In genomic region chr10:132942740-132943554, GRCh38 we compare ENCODE assay signal across 8 cellular contexts. TPM values are rescaled to one million over a fixed set of nuclear protein-coding genes. Genes with fewer than 3 reads are reported as not detected.
A peak's percentile ranks its signal among the peaks of the same experiment; 100 is the strongest.
DNase-seq lines count a peak whose midpoint lies in the region; ATAC-seq and TF ChIP-seq lines count a peak whose summit lies in the region.

No MANE protein-coding gene starts in this region.

- intact Hi-C loops in right lobe of liver (cut with DNase I) = no loop called here
- intact Hi-C loops in thyroid gland (cut with DNase I) = no loop called here

- WGBS in right lobe of liver (ENCODE audit: insufficient coverage, low coverage, low lambda C conversion rate, missing lambda C conversion rate) = 7% methylated on average over 23 of the region's 60 CpGs
- WGBS in thyroid gland, 2 donors = 3 to 9% methylated on average over 28 to 37 of the region's 60 CpGs

- peaks cover 17% of the 10 kb centered on the region for H3K27me3 Mint-ChIP-seq in chondrocyte (ENCODE audit: low read depth)

- H3K36me3 Mint-ChIP-seq in chondrocyte (ENCODE audit: low read depth) = no peaks in the 10 kb centered on the region

- H3K36me3 ChIP-seq in right lobe of liver (no peaks in the 10 kb centered on the region), thyroid gland (no peaks in the 10 kb centered on the region)

- peaks cover 0 to 6% (median 0%) of the 10 kb centered on the region in 4 donors for H3K4me1 ChIP-seq in right lobe of liver
- H3K4me1 ChIP-seq in thyroid gland = peaks cover 10 to 13% of the 10 kb centered on the region in 2 donors

- peaks cover 0 to 6% of the 10 kb centered on the region in 2 donors for H3K27me3 ChIP-seq in right lobe of liver
- H3K27me3 ChIP-seq in thyroid gland = no peaks in the 10 kb centered on the region

- H3K9me3 ChIP-seq in right lobe of liver (no peaks in the 10 kb centered on the region), thyroid gland (no peaks in the 10 kb centered on the region)

- H3K4me3 ChIP-seq in right lobe of liver = peak overlapping the region; percentile 29 to 50 (median 37)
- H3K4me3 ChIP-seq in thyroid gland (replicated peaks in 1 of 3) = peak overlapping the region; percentile 17 to 54 (median 46)

- peak in 1 of 4 donors; percentile 9 for ATAC-seq in right lobe of liver
- ATAC-seq in HG03439 (IDR thresholded peaks at IDR 0.05; ENCODE audit: unreplicated experiment) = no peak
- ATAC-seq in HG02623 (IDR thresholded peaks at IDR 0.05; ENCODE audit: unreplicated experiment) = no peak

- TF ChIP-seq POLR2A in right lobe of liver (IDR thresholded peaks at IDR 0.05) (no peak), thyroid gland (IDR thresholded peaks at IDR 0.05) (no peak)

- no peak for TF ChIP-seq CTCF in chondrocyte (IDR thresholded peaks at IDR 0.05)
- no peak for TF ChIP-seq CTCF in right lobe of liver (IDR thresholded peaks at IDR 0.05)
- TF ChIP-seq CTCF in thyroid gland (IDR thresholded peaks at IDR 0.05) = no peak

- H3K4me3 Mint-ChIP-seq in chondrocyte (ENCODE audit: unreplicated experiment) = peak overlapping the region; percentile 68

- no peak overlapping the region for H3K27ac Mint-ChIP-seq in chondrocyte (ENCODE audit: unreplicated experiment)

- H3K27ac ChIP-seq in right lobe of liver (no peak overlapping the region), thyroid gland (no peak overlapping the region)

- peaks cover 11% of the 10 kb centered on the region for H3K4me1 Mint-ChIP-seq in chondrocyte (ENCODE audit: low read depth)

- DNase-seq in NCI-H345 (lab: John Stamatoyannopoulos, UW) = peak; percentile 39
- DNase-seq in NCI-H345 treated with DMSO at 0.1 percent for 48 hours (lab: John Stamatoyannopoulos, UW; ENCODE audit: unreplicated experiment) = no peak
- no peak for DNase-seq in chondrocyte (ENCODE audit: low spot score)
- DNase-seq in right lobe of liver = peak in 2 of 3 donors; percentile 21 to 50
- no peak for DNase-seq in thyroid gland
- no peak for DNase-seq in SKM-1 treated with dmso at 0.1 percent for 144 hours (lab: John Stamatoyannopoulos, UW; ENCODE audit: unreplicated experiment)

- no peaks in the 10 kb centered on the region for H3K9me3 Mint-ChIP-seq in chondrocyte (ENCODE audit: low read depth)

RNA-seq across cellular contexts. Expression of gene CFAP46, which starts 0.6 kb away (rescaled TPM):
- 0.49 to 0.92 TPM (median 0.89 TPM) in 3 replicates for total RNA-seq in chondrocyte
- under 1 TPM; 0.16 to 0.67 (median 0.32) TPM for total RNA-seq in right lobe of liver
- total RNA-seq in thyroid gland = 10 to 100 TPM in 1 of 4 donors, 1 to 10 TPM in 3; 3.6 to 12.7 (median 9.1) TPM

Comparison
In these comparisons a context has a peak if more than half of its experiments do, and no peak if none do; other contexts are left out.
1. DNase-seq: peak in NCI-H345 (single experiment) and right lobe of liver (2 of 3); none in NCI-H345 treated with DMSO at 0.1 percent for 48 hours (single experiment), chondrocyte (single experiment), thyroid gland (0 of 2) and SKM-1 treated with dmso at 0.1 percent for 144 hours (single experiment).